Comparison of ENCODE assay signal across 1 cellular context in the genomic region with DNA sequence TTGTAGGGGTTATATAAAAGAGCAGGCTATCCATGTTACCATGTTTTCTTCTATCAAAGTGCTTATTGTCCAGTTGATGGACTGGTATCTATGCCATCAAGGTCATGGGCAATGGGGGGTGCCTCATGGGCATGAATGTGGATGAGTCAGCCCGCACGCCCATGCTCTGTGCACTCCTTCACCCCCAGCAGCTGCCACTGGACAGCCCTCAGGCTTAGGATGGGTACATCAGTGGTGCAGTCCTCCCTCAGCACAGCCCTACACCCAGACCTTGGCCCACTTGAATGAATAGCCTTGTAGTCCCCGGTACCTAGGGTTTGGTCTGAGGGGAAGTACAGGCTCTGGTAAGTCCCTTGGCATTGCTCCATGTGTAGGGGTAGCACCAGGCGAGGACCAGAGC.
TF ChIP-seq lines count a peak whose summit lies in the region.

No MANE protein-coding gene starts in this region.

TF ChIP-seq in GM12878, 131 proteins besides CTCF, POLR2A, EP300 and RAD21 (continued from another document):
- TF ChIP-seq, protein P1, sequence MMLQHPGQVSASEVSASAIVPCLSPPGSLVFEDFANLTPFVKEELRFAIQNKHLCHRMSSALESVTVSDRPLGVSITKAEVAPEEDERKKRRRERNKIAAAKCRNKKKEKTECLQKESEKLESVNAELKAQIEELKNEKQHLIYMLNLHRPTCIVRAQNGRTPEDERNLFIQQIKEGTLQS (IDR thresholded peaks at IDR 0.05; ENCODE audit: borderline replicate concordance, extremely low read depth, low read depth, low read length), result no peak
- TF ChIP-seq SPI1 (IDR thresholded peaks at IDR 0.05; ENCODE audit: borderline replicate concordance, insufficient read depth, low read depth, low read length) (no peak), SMC3 (IDR thresholded peaks at IDR 0.05; ENCODE audit: borderline replicate concordance, low read length) (no peak)
- TF ChIP-seq, protein P2, sequence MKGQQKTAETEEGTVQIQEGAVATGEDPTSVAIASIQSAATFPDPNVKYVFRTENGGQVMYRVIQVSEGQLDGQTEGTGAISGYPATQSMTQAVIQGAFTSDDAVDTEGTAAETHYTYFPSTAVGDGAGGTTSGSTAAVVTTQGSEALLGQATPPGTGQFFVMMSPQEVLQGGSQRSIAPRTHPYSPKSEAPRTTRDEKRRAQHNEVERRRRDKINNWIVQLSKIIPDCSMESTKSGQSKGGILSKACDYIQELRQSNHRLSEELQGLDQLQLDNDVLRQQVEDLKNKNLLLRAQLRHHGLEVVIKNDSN (IDR thresholded peaks at IDR 0.05; ENCODE audit: borderline replicate concordance, extremely low read length, insufficient read depth, low read depth, low read length), result no peak
- TF ChIP-seq, protein P3, sequence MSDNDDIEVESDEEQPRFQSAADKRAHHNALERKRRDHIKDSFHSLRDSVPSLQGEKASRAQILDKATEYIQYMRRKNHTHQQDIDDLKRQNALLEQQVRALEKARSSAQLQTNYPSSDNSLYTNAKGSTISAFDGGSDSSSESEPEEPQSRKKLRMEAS (IDR thresholded peaks at IDR 0.05; ENCODE audit: low read depth, low read length), result no peak
- TF ChIP-seq, protein P4, sequence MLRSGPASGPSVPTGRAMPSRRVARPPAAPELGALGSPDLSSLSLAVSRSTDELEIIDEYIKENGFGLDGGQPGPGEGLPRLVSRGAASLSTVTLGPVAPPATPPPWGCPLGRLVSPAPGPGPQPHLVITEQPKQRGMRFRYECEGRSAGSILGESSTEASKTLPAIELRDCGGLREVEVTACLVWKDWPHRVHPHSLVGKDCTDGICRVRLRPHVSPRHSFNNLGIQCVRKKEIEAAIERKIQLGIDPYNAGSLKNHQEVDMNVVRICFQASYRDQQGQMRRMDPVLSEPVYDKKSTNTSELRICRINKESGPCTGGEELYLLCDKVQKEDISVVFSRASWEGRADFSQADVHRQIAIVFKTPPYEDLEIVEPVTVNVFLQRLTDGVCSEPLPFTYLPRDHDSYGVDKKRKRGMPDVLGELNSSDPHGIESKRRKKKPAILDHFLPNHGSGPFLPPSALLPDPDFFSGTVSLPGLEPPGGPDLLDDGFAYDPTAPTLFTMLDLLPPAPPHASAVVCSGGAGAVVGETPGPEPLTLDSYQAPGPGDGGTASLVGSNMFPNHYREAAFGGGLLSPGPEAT (IDR thresholded peaks at IDR 0.05; ENCODE audit: low read depth), result no peak
